ENCODE assay signal across 10 cellular contexts in the genomic region with DNA sequence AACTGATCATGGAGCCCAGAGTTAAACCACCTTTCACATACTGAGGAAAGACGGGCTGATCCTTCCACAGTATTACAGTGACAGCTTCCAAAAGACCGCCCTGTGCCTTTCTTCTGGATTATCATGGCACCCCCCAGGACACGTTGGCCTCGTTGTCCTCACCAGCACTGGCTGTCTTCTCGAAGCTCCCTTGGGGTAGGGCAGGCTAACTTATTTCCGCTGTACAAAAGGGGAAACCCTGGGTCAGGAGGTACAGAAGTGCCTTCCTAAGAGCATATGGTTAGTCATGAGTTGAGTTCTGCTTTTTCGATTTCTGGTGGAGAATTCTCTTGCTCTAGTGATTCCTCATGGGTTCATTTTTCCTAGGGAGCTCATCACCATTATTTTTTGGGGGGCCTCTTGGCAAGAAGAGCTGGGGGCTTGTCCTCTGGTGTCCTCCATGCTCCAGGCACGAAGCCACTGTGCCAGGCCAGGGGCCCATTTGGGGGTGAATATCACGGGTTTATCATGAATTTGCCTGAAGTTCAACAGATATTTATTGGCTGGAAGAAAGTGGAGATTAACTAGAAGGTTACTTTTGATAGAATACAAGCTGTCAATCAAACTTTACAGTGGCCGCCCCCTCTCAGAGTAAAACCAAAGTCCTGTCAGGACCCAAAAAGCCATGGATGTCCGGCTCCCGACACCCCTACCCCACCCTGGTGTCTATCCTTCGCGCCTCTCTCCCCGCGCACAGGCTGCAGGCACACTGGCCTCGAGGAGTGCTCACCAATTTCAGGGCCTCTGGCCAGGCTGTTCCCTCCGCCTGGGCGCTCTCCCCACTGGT. TPM values are rescaled to one million over a fixed set of nuclear protein-coding genes. Genes with fewer than 3 reads are reported as not detected.
A peak's percentile ranks its signal among the peaks of the same experiment; 100 is the strongest.
DNase-seq lines count a peak whose midpoint lies in the region; ATAC-seq and TF ChIP-seq lines count a peak whose summit lies in the region.
"Had no signal": no experiment of that assay in that cellular context is flagged by ENCODE, and none has a peak within 500 bp of the region (broad histone marks: within the 10 kb centered on the region; RNA-seq: fewer than 3 reads in every experiment).

No MANE protein-coding gene starts in this region.

- no peak overlapping the region for H3K23ac ChIP-seq in H9 (ENCODE audit: insufficient read length, low read depth, low read length)

- H3K36me3 Mint-ChIP-seq in central memory CD8-positive, alpha-beta T cell (ENCODE audit: insufficient read depth), result peaks cover 1% of the 10 kb centered on the region
- H3K36me3 Mint-ChIP-seq in H9 (ENCODE audit: insufficient read depth in 1 of 3, low read depth in 3 of 3), result no peaks in the 10 kb centered on the region
- H3K36me3 Mint-ChIP-seq: immature natural killer cell had no signal

- H2BK20ac ChIP-seq in H9 (ENCODE audit: low read depth, low read length, poor library complexity, severe bottlenecking), result no peak overlapping the region

- H2BK12ac ChIP-seq in H9 (ENCODE audit: insufficient read length, low read depth, low read length), result no peak overlapping the region

- no peak overlapping the region for H2BK15ac ChIP-seq in H9 (ENCODE audit: low read depth, low read length)

- TF ChIP-seq EP300 in stomach (IDR thresholded peaks at IDR 0.05), result no peak

- no peak overlapping the region for H2BK5ac ChIP-seq in H9 (ENCODE audit: insufficient read length, low read length)

- WGBS in H9 (ENCODE audit: extremely low coverage, insufficient read length, low lambda C conversion rate), result no CpG with 5 or more reads among the region's 19 CpGs
- 83% methylated on average over 18 of the region's 19 CpGs for WGBS in mammary epithelial cell (ENCODE audit: low coverage, missing lambda C conversion rate)
- 82 to 88% (median 83%) methylated on average over 19 of the region's 19 CpGs for WGBS in stomach, 5 donors

- H3T11ph ChIP-seq in H9 (ENCODE audit: low read length), result no peak overlapping the region

- H3K27me3 Mint-ChIP-seq in central memory CD8-positive, alpha-beta T cell, result no peaks in the 10 kb centered on the region
- H3K27me3 Mint-ChIP-seq in H9 (ENCODE audit: low read depth), result peaks cover 3% of the 10 kb centered on the region

- H3K23me2 ChIP-seq in H9 (ENCODE audit: insufficient read length, low read depth, low read length, poor library complexity, severe bottlenecking), result no peaks in the 10 kb centered on the region

- BruUV-seq in mammary epithelial cell (replicated peaks; lab: Mats Ljungman, UMichigan), result no TSS peak

- H3K27ac Mint-ChIP-seq in central memory CD8-positive, alpha-beta T cell (ENCODE audit: low read depth), result no peak overlapping the region
- H3K27ac Mint-ChIP-seq in H9, result no peak overlapping the region
- H3K27ac Mint-ChIP-seq: immature natural killer cell had no signal

- no peak overlapping the region for H2AK5ac ChIP-seq in H9 (ENCODE audit: insufficient read length, low read length)

- dilution Hi-C loops in mammary epithelial cell (cut with HindIII; ENCODE audit: low sequenced_read_pairs), result no loop called here

- no peak overlapping the region for H4K91ac ChIP-seq in H9 (ENCODE audit: insufficient read length, low read depth, low read length)

- H2AFZ ChIP-seq in H9 (ENCODE audit: low read length) (no peak overlapping the region), mammary epithelial cell (ENCODE audit: low read depth, low read length) (no peak overlapping the region)

- H3K4me3 ChIP-seq in mammary epithelial cell (replicated peaks in 1 of 3; ENCODE audit: insufficient read depth in 1 of 3, low read depth in 2 of 3, low read length in 3 of 3) (no peak overlapping the region), stomach (no peak overlapping the region)

- H3K36me3 ChIP-seq in mammary epithelial cell (ENCODE audit: insufficient read depth, low read length) (no peaks in the 10 kb centered on the region), stomach (no peaks in the 10 kb centered on the region)

- H3K4me1 ChIP-seq in H9 (ENCODE audit: insufficient read depth, low read length), result no peaks in the 10 kb centered on the region; the same call in 1 of the 2 replicates
- H3K4me1 ChIP-seq in mammary epithelial cell (ENCODE audit: insufficient read depth, low read length), result no peaks in the 10 kb centered on the region
- no peaks in the 10 kb centered on the region for H3K4me1 ChIP-seq in stomach

- H3K9ac ChIP-seq in H9 (ENCODE audit: extremely low read depth, insufficient read length, low read length) (no peak overlapping the region), mammary epithelial cell (ENCODE audit: insufficient read depth, low read length) (no peak overlapping the region)

- no peak overlapping the region for H3K56ac ChIP-seq in H9 (ENCODE audit: insufficient read length, low read depth, low read length)

- no peak overlapping the region for H4K8ac ChIP-seq in H9 (replicated peaks; ENCODE audit: insufficient read length, low read depth, low read length)

- no peak overlapping the region for H3K4ac ChIP-seq in H9 (ENCODE audit: low read depth, low read length)

- no peaks in the 10 kb centered on the region for H3K79me1 ChIP-seq in H9 (ENCODE audit: insufficient read depth, low read depth, low read length, poor library complexity, severe bottlenecking)

- H4K5ac ChIP-seq in H9 (ENCODE audit: insufficient read length, low read depth, low read length), result no peak overlapping the region

- DNase-seq in CD1c-positive myeloid dendritic cell (ENCODE audit: extremely low spot score), result peak; percentile 91
- DNase-seq in central memory CD8-positive, alpha-beta T cell (ENCODE audit: low spot score in 2 of 2), result no peak
- DNase-seq in H9, result no peak
- DNase-seq in mammary epithelial cell, result no peak
- DNase-seq in stomach, result no peak
- DNase-seq in NCI-H2081 treated with DMSO at 0.1 percent for 48 hours (lab: John Stamatoyannopoulos, UW), result no peak
- DNase-seq: DND-41, immature natural killer cell had no signal

- no peak overlapping the region for H3K4me3 Mint-ChIP-seq in central memory CD8-positive, alpha-beta T cell
- H3K4me3 Mint-ChIP-seq in H9, result no peak overlapping the region
- H3K4me3 Mint-ChIP-seq: immature natural killer cell had no signal

- CTCF ChIA-PET in mammary epithelial cell (lab: Charles Lee; ENCODE audit: low non-redundant PET), result no interaction called here

- no peaks in the 10 kb centered on the region for H3K9me3 ChIP-seq in H9 (ENCODE audit: control insufficient read depth, low read depth, low read length)
- no peaks in the 10 kb centered on the region for H3K9me3 ChIP-seq in mammary epithelial cell (replicated peaks; ENCODE audit: insufficient read depth, low read length)
- no peaks in the 10 kb centered on the region for H3K9me3 ChIP-seq in stomach

- H3K14ac ChIP-seq in H9 (ENCODE audit: insufficient read depth, low read length), result no peak overlapping the region

- no peaks in the 10 kb centered on the region for H3K4me1 Mint-ChIP-seq in central memory CD8-positive, alpha-beta T cell
- H3K4me1 Mint-ChIP-seq in H9, result peaks cover 5 to 10% of the 10 kb centered on the region in 2 experiments
- H3K4me1 Mint-ChIP-seq: immature natural killer cell had no signal

- H3K27ac ChIP-seq in H9 (ENCODE audit: insufficient read length, low read depth, low read length) (no peak overlapping the region), mammary epithelial cell (ENCODE audit: insufficient read depth, low read depth, low read length) (no peak overlapping the region), stomach (no peak overlapping the region)

- peak; percentile 43 for ATAC-seq in GM19324 (IDR thresholded peaks at IDR 0.05; ENCODE audit: low FRiP score, unreplicated experiment)
- ATAC-seq in HG03432 (IDR thresholded peaks at IDR 0.05; ENCODE audit: unreplicated experiment), result peak; percentile 57
- ATAC-seq in central memory CD8-positive, alpha-beta T cell (replicated peaks; ENCODE audit: extremely low read depth, poor library complexity, severe bottlenecking), result peak; percentile 19

- H4K20me1 ChIP-seq in H9 (ENCODE audit: control insufficient read depth, insufficient read depth, insufficient read length) (no peaks in the 10 kb centered on the region), mammary epithelial cell (ENCODE audit: insufficient read depth, low read length) (no peaks in the 10 kb centered on the region)

- no peak overlapping the region for H3K18ac ChIP-seq in H9 (ENCODE audit: insufficient read length, low read depth, low read length)

- intact Hi-C loops in mammary epithelial cell (cut with micrococcal nuclease), result no loop called here
- intact Hi-C loops in stomach (cut with DNase I; ENCODE audit: low total_unique reads), result no loop called here

- no peak for TF ChIP-seq POLR2A in stomach (IDR thresholded peaks at IDR 0.05)

- no peaks in the 10 kb centered on the region for H3K9me3 Mint-ChIP-seq in central memory CD8-positive, alpha-beta T cell
- H3K9me3 Mint-ChIP-seq in H9, result no peaks in the 10 kb centered on the region; a peak in 2 of 5 replicates
- H3K9me3 Mint-ChIP-seq: immature natural killer cell had no signal

- in situ Hi-C loops in mammary epithelial cell (cut with MboI; ENCODE audit: low sequenced_read_pairs in 2 of 2), result no loop called here

- no peak overlapping the region for H3K4me2 ChIP-seq in H9 (ENCODE audit: insufficient read depth, insufficient read length, low read length)
- H3K4me2 ChIP-seq in mammary epithelial cell (ENCODE audit: insufficient read depth, low read depth, low read length), result no peak overlapping the region

- no peak for TF ChIP-seq CTCF in H9 (conservative IDR thresholded peaks at IDR 0.05)
- TF ChIP-seq CTCF in mammary epithelial cell (conservative IDR thresholded peaks at IDR 0.05 in 1 of 2, IDR thresholded peaks at IDR 0.05 in 1 of 2; ENCODE audit: extremely low read depth in 1 of 2, insufficient read depth in 1 of 2, low read depth in 1 of 2, low read length in 2 of 2), result no peak
- no peak for TF ChIP-seq CTCF in stomach (IDR thresholded peaks at IDR 0.05)

- no peaks in the 10 kb centered on the region for H3K27me3 ChIP-seq in H9 (ENCODE audit: insufficient read depth, low read length)
- H3K27me3 ChIP-seq in mammary epithelial cell (ENCODE audit: insufficient read depth, low read length), result no peaks in the 10 kb centered on the region
- H3K27me3 ChIP-seq in stomach, result no peaks in the 10 kb centered on the region

- H2BK120ac ChIP-seq in H9 (ENCODE audit: low read depth, low read length, poor library complexity, severe bottlenecking), result no peak overlapping the region

- H3K79me2 ChIP-seq in H9 (ENCODE audit: insufficient read depth, low read length) (no peaks in the 10 kb centered on the region), mammary epithelial cell (ENCODE audit: insufficient read depth, low read length) (no peaks in the 10 kb centered on the region)

RNA-seq across cellular contexts. Expression of a gene that starts 8.8 kb away (rescaled TPM):
- total RNA-seq in H9 (2021) (9.6 TPM in 2 replicates), mammary epithelial cell (10 to 100 TPM; 20.5 to 23.2 TPM), stomach (10 to 100 TPM in 1 of 5 donors, 1 to 10 TPM in 4; 4.0 to 30.1 (median 7.5) TPM)
- polyA plus RNA-seq in mammary epithelial cell (15.0 TPM), stomach (1 to 10 TPM; 3.5 to 7.0 (median 3.9) TPM)
- 12.8 TPM for polyA minus RNA-seq in mammary epithelial cell
